ENCODE assay signal across 8 cellular contexts in the genomic region with DNA sequence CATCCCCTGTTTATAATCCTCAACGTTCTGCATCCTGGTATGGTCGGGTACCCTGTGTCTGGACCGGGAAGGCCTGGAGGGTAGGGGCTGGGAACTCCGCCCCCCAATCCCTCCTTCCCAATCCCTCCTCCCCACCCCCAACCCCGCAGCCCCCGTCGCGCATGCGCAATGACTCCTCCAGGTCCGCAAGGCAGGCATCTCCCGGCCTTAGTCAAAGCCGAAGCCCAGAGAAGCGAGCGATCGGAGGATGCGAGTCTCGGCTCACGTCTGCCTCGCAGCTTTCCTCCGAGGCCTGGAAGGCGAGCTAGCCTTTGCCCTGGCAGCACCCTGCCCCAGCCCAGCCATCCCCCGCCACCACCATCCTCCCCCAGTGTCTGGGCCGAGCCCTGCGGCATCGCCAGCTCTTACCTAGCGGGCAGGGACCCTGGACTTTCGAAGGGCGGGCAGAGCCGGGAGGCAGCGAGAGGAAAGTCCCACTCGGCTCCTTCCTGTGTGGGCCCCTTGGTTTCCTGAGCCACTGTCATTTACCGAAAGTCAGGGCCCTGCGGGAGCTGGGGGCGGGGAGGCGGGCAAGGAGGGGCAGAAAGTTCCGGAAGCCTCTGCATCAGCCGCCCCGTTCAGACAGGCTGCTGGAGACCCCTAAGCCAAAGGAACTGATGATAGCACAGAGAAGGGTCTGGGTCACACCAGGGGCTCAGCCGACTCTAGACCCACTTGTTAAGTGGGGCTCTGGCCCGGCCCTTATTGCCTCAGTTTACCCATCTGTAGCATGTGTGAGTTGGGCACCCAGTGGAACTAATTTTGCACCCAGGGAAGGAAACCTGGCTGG. TPM values are rescaled to one million over a fixed set of nuclear protein-coding genes. Genes with fewer than 3 reads are reported as not detected.
DNase-seq lines count a peak whose midpoint lies in the region; ATAC-seq and TF ChIP-seq lines count a peak whose summit lies in the region.

A gene (minus strand): TSS at position 445 of the 829 bp plus-strand sequence. CDS start 3,565 bp downstream, outside the sequence.

- TF ChIP-seq CTCF in KMS-11 (conservative IDR thresholded peaks at IDR 0.05; ENCODE audit: low read depth, low read length): no peak
- TF ChIP-seq CTCF in activated CD8-positive, alpha-beta T cell treated with anti-CD3 and anti-CD28 coated beads for 36 hours (IDR thresholded peaks at IDR 0.05): no peak

- no peak within 1 kb of the TSS for H2BK5ac ChIP-seq in mesenchymal stem cell (ENCODE audit: low read depth, low read length, poor library complexity, severe bottlenecking)

- H3K4ac ChIP-seq in mesenchymal stem cell (ENCODE audit: low read depth in 1 of 2, low read length in 2 of 2): peak within 1 kb of the TSS; percentile 15 to 54

- H3K36me3 ChIP-seq in KMS-11 (ENCODE audit: insufficient read depth) (no peaks in the 10 kb centered on the region), mesenchymal stem cell (ENCODE audit: control insufficient read depth in 1 of 2, insufficient read depth in 2 of 2, low read depth in 1 of 2, low read length in 2 of 2) (no peaks in the 10 kb centered on the region)

- peak within 1 kb of the TSS; percentile 64 for H4K91ac ChIP-seq in mesenchymal stem cell (ENCODE audit: low read length)

- no peaks in the 10 kb centered on the region for H3K27me3 Mint-ChIP-seq in activated CD8-positive, alpha-beta T cell treated with anti-CD3 and anti-CD28 coated beads for 36 hours

- H3K27ac ChIP-seq in KMS-11 (peak within 1 kb of the TSS; percentile 87), mesenchymal stem cell (ENCODE audit: low read length, poor library complexity, severe bottlenecking) (no peak within 1 kb of the TSS)

- peak within 1 kb of the TSS; percentile 41 for H4K8ac ChIP-seq in mesenchymal stem cell (ENCODE audit: low read length)

- H3K4me1 ChIP-seq in KMS-11 (ENCODE audit: low read depth, poor library complexity, severe bottlenecking) (peaks cover 25% of the 10 kb centered on the region), mesenchymal stem cell (ENCODE audit: control insufficient read depth, insufficient read depth, low read depth, low read length) (peaks cover 5% of the 10 kb centered on the region)

- peaks cover 34% of the 10 kb centered on the region for H3K36me3 Mint-ChIP-seq in activated CD8-positive, alpha-beta T cell treated with anti-CD3 and anti-CD28 coated beads for 36 hours (ENCODE audit: low read depth)

- H2AFZ ChIP-seq in KMS-11 (ENCODE audit: low read depth): peak within 1 kb of the TSS; percentile 90
- no peak within 1 kb of the TSS for H2AFZ ChIP-seq in mesenchymal stem cell (ENCODE audit: low read depth, low read length)

- H3K4me3 ChIP-seq in KMS-11 (IDR thresholded peaks at IDR 0.05; ENCODE audit: insufficient read depth, low read depth, low read length) (no peak within 1 kb of the TSS), mesenchymal stem cell (ENCODE audit: insufficient read depth in 1 of 2, low read depth in 1 of 2, low read length in 2 of 2) (peak within 1 kb of the TSS in 1 of 2 experiments; percentile 56)

- H3K4me1 Mint-ChIP-seq in activated CD8-positive, alpha-beta T cell treated with anti-CD3 and anti-CD28 coated beads for 36 hours (ENCODE audit: low read depth): peaks cover 61% of the 10 kb centered on the region

- CTCF ChIA-PET in activated CD8-positive, alpha-beta T cell treated with anti-CD3 and anti-CD28 coated beads for 36 hours (lab: Charles Lee): interaction anchor here (0.7 to 6.1 kb wide), 8 partner anchors 9 to 352 kb away, joined by 3 to 39 read pairs (median 3); a partner anchor contains a TSS

- H2AK5ac ChIP-seq in mesenchymal stem cell (ENCODE audit: low read length, severe bottlenecking): no peak within 1 kb of the TSS

- 20% methylated on average over 40 of the region's 40 CpGs for WGBS in mesenchymal stem cell

- no peaks in the 10 kb centered on the region for H3K79me1 ChIP-seq in mesenchymal stem cell (replicated peaks; ENCODE audit: low read length, poor library complexity, severe bottlenecking)

- H2BK12ac ChIP-seq in mesenchymal stem cell (ENCODE audit: low read length in 2 of 2): peak within 1 kb of the TSS in 1 of 2 experiments; percentile 6

- H3K79me2 ChIP-seq in KMS-11 (ENCODE audit: insufficient read depth, low read depth): peaks cover 11% of the 10 kb centered on the region

- H2BK120ac ChIP-seq in mesenchymal stem cell (ENCODE audit: low read depth, low read length): no peak within 1 kb of the TSS

- H4K20me1 ChIP-seq in KMS-11 (ENCODE audit: insufficient read depth): no peaks in the 10 kb centered on the region

- POLR2A ChIA-PET in activated CD8-positive, alpha-beta T cell treated with anti-CD3 and anti-CD28 coated beads for 36 hours (lab: Charles Lee): interaction anchor here (0.9 to 7.6 kb wide), 11 partner anchors 10 to 321 kb away, joined by 3 to 143 read pairs (median 3); a partner anchor contains a TSS

- H3K23ac ChIP-seq in mesenchymal stem cell (ENCODE audit: low read length in 2 of 2): no peak within 1 kb of the TSS

- H3K4me3 Mint-ChIP-seq in activated CD8-positive, alpha-beta T cell treated with anti-CD3 and anti-CD28 coated beads for 36 hours: peak within 1 kb of the TSS; percentile 85

- peak within 1 kb of the TSS; percentile 84 for H2BK15ac ChIP-seq in mesenchymal stem cell (ENCODE audit: low read depth, poor library complexity, severe bottlenecking)

- H3K9ac ChIP-seq in KMS-11: peak within 1 kb of the TSS; percentile 81; the same call in 1 of the 2 replicates
- H3K9ac ChIP-seq in mesenchymal stem cell (ENCODE audit: low read length): peak within 1 kb of the TSS; percentile 78

- peak; percentile 11 for DNase-seq in NCI-H748 (lab: John Stamatoyannopoulos, UW; ENCODE audit: unreplicated experiment)
- DNase-seq in NCI-H748 treated with DMSO at 0.1 percent for 48 hours (lab: John Stamatoyannopoulos, UW): no peak
- DNase-seq in activated CD8-positive, alpha-beta T cell treated with anti-CD3 and anti-CD28 coated beads for 36 hours: peak; percentile 96
- DNase-seq in ecto neural progenitor cell (ENCODE audit: low spot score): peak; percentile 93
- peak; percentile 69 for DNase-seq in mesenchymal stem cell
- peak; percentile 75 for DNase-seq in stimulated activated CD8-positive, alpha-beta memory T cell treated with anti-CD3 and anti-CD28 coated beads, Interleukin-12 subunit alpha, Interleukin-12 subunit beta, amount 100 ng/mL, for 24 hours (ENCODE audit: extremely low read depth)
- no peak for DNase-seq in kidney glomerular epithelial cell (lab: John Stamatoyannopoulos, UW)

- H3K9me3 Mint-ChIP-seq in activated CD8-positive, alpha-beta T cell treated with anti-CD3 and anti-CD28 coated beads for 36 hours: peaks cover 3% of the 10 kb centered on the region

- no peak within 1 kb of the TSS for H3K14ac ChIP-seq in mesenchymal stem cell (ENCODE audit: low read length in 2 of 2)

- peak within 1 kb of the TSS; percentile 93 for H3K27ac Mint-ChIP-seq in activated CD8-positive, alpha-beta T cell treated with anti-CD3 and anti-CD28 coated beads for 36 hours

- ATAC-seq in activated CD8-positive, alpha-beta T cell treated with anti-CD3 and anti-CD28 coated beads for 36 hours: peak; percentile 85

- peak within 1 kb of the TSS; percentile 60 for H3K4me2 ChIP-seq in KMS-11
- H3K4me2 ChIP-seq in mesenchymal stem cell (ENCODE audit: low read length, poor library complexity, severe bottlenecking): peak within 1 kb of the TSS; percentile 51

- H3K9me3 ChIP-seq in mesenchymal stem cell (ENCODE audit: control insufficient read depth, low read length): no peaks in the 10 kb centered on the region

- intact Hi-C loops in activated CD8-positive, alpha-beta T cell treated with anti-CD3 and anti-CD28 coated beads for 36 hours (cut with micrococcal nuclease): no loop called here

- H3K18ac ChIP-seq in mesenchymal stem cell (ENCODE audit: low read depth in 1 of 2, low read length in 2 of 2): peak within 1 kb of the TSS; percentile 48 to 71

- no peaks in the 10 kb centered on the region for H3K27me3 ChIP-seq in KMS-11 (ENCODE audit: insufficient read depth, low read depth)
- H3K27me3 ChIP-seq in mesenchymal stem cell (ENCODE audit: control insufficient read depth in 1 of 2, insufficient read depth in 1 of 2, low read length in 2 of 2): peaks cover 14 to 17% of the 10 kb centered on the region in 2 experiments

RNA-seq across cellular contexts. Expression of the gene that starts here (rescaled TPM):
- total RNA-seq in activated CD8-positive, alpha-beta T cell treated with anti-CD3 and anti-CD28 coated beads for 36 hours: 100 to 1,000 TPM; 120 to 126 TPM
- polyA plus RNA-seq in mesenchymal stem cell (2013, experiment 1 of 2): 3.5 TPM
- polyA plus RNA-seq in mesenchymal stem cell (2013, experiment 2 of 2): 3.3 TPM

Comparison
In these comparisons a context has a peak if more than half of its experiments do, and no peak if none do; other contexts are left out.
1. DNase-seq: peak in NCI-H748 (single experiment), activated CD8-positive, alpha-beta T cell treated with anti-CD3 and anti-CD28 coated beads for 36 hours (single experiment), ecto neural progenitor cell (single experiment), mesenchymal stem cell (single experiment) and stimulated activated CD8-positive, alpha-beta memory T cell treated with anti-CD3 and anti-CD28 coated beads, Interleukin-12 subunit alpha, Interleukin-12 subunit beta, amount 100 ng/mL, for 24 hours (single experiment); none in NCI-H748 treated with DMSO at 0.1 percent for 48 hours (single experiment) and kidney glomerular epithelial cell (single experiment).